In genomic region chr5:115033861-115034260, GRCh38 we compare ENCODE assay signal across 11 cellular contexts.
A peak's percentile ranks its signal among the peaks of the same experiment; 100 is the strongest.
DNase-seq lines count a peak whose midpoint lies in the region; ATAC-seq and TF ChIP-seq lines count a peak whose summit lies in the region.
"Had no signal": no experiment of that assay in that cellular context is flagged by ENCODE, and none has a peak within 500 bp of the region (broad histone marks: within the 10 kb centered on the region; RNA-seq: fewer than 3 reads in every experiment).

No MANE protein-coding gene starts in this region.

- in situ Hi-C loops in T47D (cut with HindIII; ENCODE audit: low pct_unique_long_range_greater_than_20kb, low sequenced_read_pairs) (no loop called here), mammary epithelial cell (cut with MboI; ENCODE audit: low sequenced_read_pairs in 2 of 2) (no loop called here)

- no peak overlapping the region for H3K27ac Mint-ChIP-seq in endothelial cell (ENCODE audit: unreplicated experiment)
- no peak overlapping the region for H3K27ac Mint-ChIP-seq in activated CD4-positive, alpha-beta memory T cell treated with anti-CD3 and anti-CD28 coated beads for 36 hours
- H3K27ac Mint-ChIP-seq: activated B cell treated with CpG ODN at 0.5 μM for 24 hours; CD4-positive, alpha-beta memory T cell had no signal

- H3K9ac ChIP-seq in mammary epithelial cell (ENCODE audit: insufficient read depth, low read length), result no peak overlapping the region

- no peak overlapping the region for H2AFZ ChIP-seq in mammary epithelial cell (ENCODE audit: low read depth, low read length)

- H3K4me1 Mint-ChIP-seq in endothelial cell (ENCODE audit: unreplicated experiment), result no peaks in the 10 kb centered on the region
- H3K4me1 Mint-ChIP-seq in activated CD4-positive, alpha-beta memory T cell treated with anti-CD3 and anti-CD28 coated beads for 36 hours (ENCODE audit: low read depth), result no peaks in the 10 kb centered on the region
- H3K4me1 Mint-ChIP-seq: activated B cell treated with CpG ODN at 0.5 μM for 24 hours; CD4-positive, alpha-beta memory T cell had no signal

- dilution Hi-C loops in mammary epithelial cell (cut with HindIII; ENCODE audit: low sequenced_read_pairs), result no loop called here

- DNase-seq in T47D (ENCODE audit: low read depth in 1 of 2, low spot score in 1 of 2), result peak; percentile 10 to 56
- no peak for DNase-seq in mammary epithelial cell
- DNase-seq in NCI-H1092 (lab: John Stamatoyannopoulos, UW), result peak; percentile 4
- DNase-seq in endothelial cell (ENCODE audit: low spot score), result peak; percentile 13
- DNase-seq in NCI-H1105 treated with DMSO at 0.1 percent for 48 hours (lab: John Stamatoyannopoulos, UW), result no peak
- DNase-seq in activated naive CD4-positive, alpha-beta T cell (lab: John Stamatoyannopoulos, UW), result no peak
- no peak for DNase-seq in activated CD4-positive, alpha-beta memory T cell treated with anti-CD3 and anti-CD28 coated beads for 36 hours
- DNase-seq: activated B cell treated with CpG ODN at 0.5 μM for 24 hours; CD4-positive, alpha-beta memory T cell had no signal

- no peaks in the 10 kb centered on the region for H3K36me3 ChIP-seq in mammary epithelial cell (ENCODE audit: insufficient read depth, low read length)
- H3K36me3 ChIP-seq: suprapubic skin had no signal

- ATAC-seq in GM18858 (IDR thresholded peaks at IDR 0.05; ENCODE audit: unreplicated experiment), result no peak

- H4K20me1 ChIP-seq in mammary epithelial cell (ENCODE audit: insufficient read depth, low read length), result no peaks in the 10 kb centered on the region

- CTCF ChIA-PET in mammary epithelial cell (lab: Charles Lee; ENCODE audit: low non-redundant PET), result no interaction called here
- CTCF ChIA-PET in activated CD4-positive, alpha-beta memory T cell treated with anti-CD3 and anti-CD28 coated beads for 36 hours (lab: Charles Lee), result no interaction called here

- no TSS peak for BruUV-seq in mammary epithelial cell (replicated peaks; lab: Mats Ljungman, UMichigan)

- H3K9me3 ChIP-seq in mammary epithelial cell (replicated peaks; ENCODE audit: insufficient read depth, low read length), result peaks cover 3% of the 10 kb centered on the region

- intact Hi-C loops in mammary epithelial cell (cut with micrococcal nuclease), result no loop called here
- intact Hi-C loops in activated CD4-positive, alpha-beta memory T cell treated with anti-CD3 and anti-CD28 coated beads for 36 hours (cut with micrococcal nuclease), result no loop called here

- no peak overlapping the region for H3K4me3 Mint-ChIP-seq in endothelial cell (ENCODE audit: unreplicated experiment)
- H3K4me3 Mint-ChIP-seq in activated CD4-positive, alpha-beta memory T cell treated with anti-CD3 and anti-CD28 coated beads for 36 hours, result no peak overlapping the region
- H3K4me3 Mint-ChIP-seq: activated B cell treated with CpG ODN at 0.5 μM for 24 hours; CD4-positive, alpha-beta memory T cell had no signal

- no peak overlapping the region for H3K4me2 ChIP-seq in mammary epithelial cell (ENCODE audit: insufficient read depth, low read depth, low read length)

- peaks cover 4% of the 10 kb centered on the region for H3K9me3 Mint-ChIP-seq in endothelial cell (ENCODE audit: unreplicated experiment)
- peaks cover 27% of the 10 kb centered on the region for H3K9me3 Mint-ChIP-seq in activated CD4-positive, alpha-beta memory T cell treated with anti-CD3 and anti-CD28 coated beads for 36 hours

- no peak overlapping the region for H3K4me3 ChIP-seq in mammary epithelial cell (replicated peaks in 1 of 3; ENCODE audit: insufficient read depth in 1 of 3, low read depth in 2 of 3, low read length in 3 of 3)
- H3K4me3 ChIP-seq: suprapubic skin had no signal

- TF ChIP-seq CTCF in mammary epithelial cell (conservative IDR thresholded peaks at IDR 0.05 in 1 of 2, IDR thresholded peaks at IDR 0.05 in 1 of 2; ENCODE audit: extremely low read depth in 1 of 2, insufficient read depth in 1 of 2, low read depth in 1 of 2, low read length in 2 of 2) (peak in 1 of 2 donors; percentile 15), endothelial cell (IDR thresholded peaks at IDR 0.05; ENCODE audit: unreplicated experiment) (no peak)

- H3K79me2 ChIP-seq in mammary epithelial cell (ENCODE audit: insufficient read depth, low read length), result no peaks in the 10 kb centered on the region

- no peak overlapping the region for H3K27ac ChIP-seq in mammary epithelial cell (ENCODE audit: insufficient read depth, low read depth, low read length)
- H3K27ac ChIP-seq: suprapubic skin had no signal

- H3K36me3 Mint-ChIP-seq in endothelial cell (ENCODE audit: low read depth, unreplicated experiment), result no peaks in the 10 kb centered on the region
- no peaks in the 10 kb centered on the region for H3K36me3 Mint-ChIP-seq in activated CD4-positive, alpha-beta memory T cell treated with anti-CD3 and anti-CD28 coated beads for 36 hours
- H3K36me3 Mint-ChIP-seq: CD4-positive, alpha-beta memory T cell had no signal

- H3K27me3 ChIP-seq in mammary epithelial cell (ENCODE audit: insufficient read depth, low read length), result no peaks in the 10 kb centered on the region
- H3K27me3 ChIP-seq: suprapubic skin had no signal

- POLR2A ChIA-PET in activated CD4-positive, alpha-beta memory T cell treated with anti-CD3 and anti-CD28 coated beads for 36 hours (lab: Charles Lee), result no interaction called here

- WGBS in mammary epithelial cell (ENCODE audit: low coverage, missing lambda C conversion rate), result 53% methylated on average over 4 of the region's 4 CpGs

- no peaks in the 10 kb centered on the region for H3K4me1 ChIP-seq in mammary epithelial cell (ENCODE audit: insufficient read depth, low read length)
- H3K4me1 ChIP-seq: suprapubic skin had no signal

- peaks cover 6% of the 10 kb centered on the region for H3K27me3 Mint-ChIP-seq in endothelial cell (ENCODE audit: unreplicated experiment)
- peaks cover 1% of the 10 kb centered on the region for H3K27me3 Mint-ChIP-seq in activated CD4-positive, alpha-beta memory T cell treated with anti-CD3 and anti-CD28 coated beads for 36 hours

Comparison
In these comparisons a context has a peak if more than half of its experiments do, and no peak if none do; other contexts are left out.
1. DNase-seq: peak in T47D (2 of 2), NCI-H1092 (single experiment) and endothelial cell (single experiment); none in mammary epithelial cell (single experiment), NCI-H1105 treated with DMSO at 0.1 percent for 48 hours (single experiment), activated naive CD4-positive, alpha-beta T cell (0 of 4) and activated CD4-positive, alpha-beta memory T cell treated with anti-CD3 and anti-CD28 coated beads for 36 hours (single experiment).